In genomic region chr7:5793361-5794072, GRCh38 we compare ENCODE assay signal across 28 cellular contexts.
"Had no signal": no experiment of that assay in that cellular context is flagged by ENCODE, and none has a peak within 500 bp of the region (broad histone marks: within the 10 kb centered on the region; RNA-seq: fewer than 3 reads in every experiment).

No MANE protein-coding gene starts in this region.

- FAIRE-seq: colon, endometrium, endothelial cell of umbilical vein, frontal cortex had no signal

- DNase-seq: colonic mucosa; cortex of kidney; dermis blood vessel endothelial cell; dorsolateral prefrontal cortex; effector CD4-positive, alpha-beta T cell; effector CD8-positive, alpha-beta T cell; effector memory CD4-positive, alpha-beta T cell; effector memory CD8-positive, alpha-beta T cell; endodermal cell; erythroblast; esophagus squamous epithelium; foreskin fibroblast; foreskin keratinocyte; foreskin melanocyte; gastrocnemius medialis; glutamatergic neuron; head of caudate nucleus; heart left ventricle; heart right ventricle had no signal

- H3K27me3 ChIP-seq: colonic mucosa, dorsolateral prefrontal cortex, esophagus muscularis mucosa, esophagus squamous epithelium, foreskin keratinocyte, gastrocnemius medialis, gastroesophageal sphincter, heart left ventricle, heart right ventricle had no signal

- H3K4me3 ChIP-seq: colonic mucosa, coronary artery, dorsolateral prefrontal cortex, esophagus muscularis mucosa, esophagus squamous epithelium, gastrocnemius medialis, gastroesophageal sphincter, heart left ventricle, heart right ventricle had no signal

- ATAC-seq: effector memory CD8-positive, alpha-beta T cell; esophagus mucosa; foreskin keratinocyte; gastrocnemius medialis; gastroesophageal sphincter; heart left ventricle; heart right ventricle had no signal

- H3K27ac ChIP-seq: colonic mucosa, coronary artery, dorsolateral prefrontal cortex, epithelial cell of prostate, esophagus muscularis mucosa, esophagus squamous epithelium, foreskin keratinocyte, gastrocnemius medialis, gastroesophageal sphincter, heart left ventricle, heart right ventricle had no signal

- H3K36me3 ChIP-seq: colonic mucosa, esophagus muscularis mucosa, esophagus squamous epithelium, gastrocnemius medialis, gastroesophageal sphincter, heart left ventricle, heart right ventricle had no signal

- H3K4me1 ChIP-seq: colonic mucosa, esophagus muscularis mucosa, esophagus squamous epithelium, foreskin keratinocyte, gastrocnemius medialis, gastroesophageal sphincter, heart left ventricle, heart right ventricle had no signal

- H3K9me3 ChIP-seq: colonic mucosa, esophagus muscularis mucosa, esophagus squamous epithelium, gastrocnemius medialis, gastroesophageal sphincter, heart left ventricle, heart right ventricle had no signal
